In genomic region chr2:47118581-47118980, GRCh38 we compare ENCODE assay signal across 15 cellular contexts. TPM values are rescaled to one million over a fixed set of nuclear protein-coding genes. Genes with fewer than 3 reads are reported as not detected.
"Had no signal": no experiment of that assay in that cellular context is flagged by ENCODE, and none has a peak within 500 bp of the region (broad histone marks: within the 10 kb centered on the region; RNA-seq: fewer than 3 reads in every experiment).

No MANE protein-coding gene starts in this region.

- H3K4me3 ChIP-seq: gastrocnemius medialis, upper lobe of left lung had no signal

- H3K36me3 Mint-ChIP-seq: activated CD8-positive, alpha-beta memory T cell treated with anti-CD3 and anti-CD28 coated beads, Interleukin-2, amount 10 ng/mL, durations not matched to agents 7 days and 5 days; activated naive CD4-positive, alpha-beta T cell treated with anti-CD3 and anti-CD28 coated beads, Interleukin-2, amount 50 U/mL, for 72 hours had no signal

- ATAC-seq: activated CD8-positive, alpha-beta memory T cell treated with anti-CD3 and anti-CD28 coated beads, Interleukin-2, amount 10 ng/mL, durations not matched to agents 7 days and 5 days; activated naive CD4-positive, alpha-beta T cell treated with anti-CD3 and anti-CD28 coated beads, Interleukin-2, amount 50 U/mL, for 72 hours; gastrocnemius medialis; left cardiac atrium; sciatic nerve had no signal

- H3K27ac Mint-ChIP-seq: activated CD8-positive, alpha-beta memory T cell treated with anti-CD3 and anti-CD28 coated beads, Interleukin-2, amount 10 ng/mL, durations not matched to agents 7 days and 5 days; activated naive CD4-positive, alpha-beta T cell treated with anti-CD3 and anti-CD28 coated beads, Interleukin-2, amount 50 U/mL, for 72 hours; activated T-cell treated with anti-CD3 and anti-CD28 coated beads, Interleukin-2, amount 50 U/mL, for 24 hours; nephron progenitor cell; stimulated activated naive CD8-positive, alpha-beta T cell treated with anti-CD3 and anti-CD28 coated beads, Interleukin-15, Interleukin-2, amounts not matched to agents 100 ng/mL and 50 ng/mL, for 24 hours had no signal

- H3K9me3 Mint-ChIP-seq: activated naive CD4-positive, alpha-beta T cell treated with anti-CD3 and anti-CD28 coated beads, Interleukin-2, amount 50 U/mL, for 72 hours; activated T-cell treated with anti-CD3 and anti-CD28 coated beads, Interleukin-2, amount 50 U/mL, for 24 hours; stimulated activated naive CD8-positive, alpha-beta T cell treated with anti-CD3 and anti-CD28 coated beads, Interleukin-15, Interleukin-2, amounts not matched to agents 100 ng/mL and 50 ng/mL, for 24 hours had no signal

- H3K4me1 ChIP-seq: gastrocnemius medialis had no signal

- H3K9me3 ChIP-seq: gastrocnemius medialis, upper lobe of left lung had no signal

- FAIRE-seq: endometrium had no signal

- H3K4me1 Mint-ChIP-seq: activated CD8-positive, alpha-beta memory T cell treated with anti-CD3 and anti-CD28 coated beads, Interleukin-2, amount 10 ng/mL, durations not matched to agents 7 days and 5 days had no signal

- H3K27me3 Mint-ChIP-seq: activated T-cell treated with anti-CD3 and anti-CD28 coated beads, Interleukin-2, amount 50 U/mL, for 24 hours; stimulated activated naive CD8-positive, alpha-beta T cell treated with anti-CD3 and anti-CD28 coated beads, Interleukin-15, Interleukin-2, amounts not matched to agents 100 ng/mL and 50 ng/mL, for 24 hours had no signal

- H3K27ac ChIP-seq: gastrocnemius medialis, upper lobe of left lung had no signal

- H3K4me3 Mint-ChIP-seq: activated CD8-positive, alpha-beta memory T cell treated with anti-CD3 and anti-CD28 coated beads, Interleukin-2, amount 10 ng/mL, durations not matched to agents 7 days and 5 days; activated T-cell treated with anti-CD3 and anti-CD28 coated beads, Interleukin-2, amount 50 U/mL, for 24 hours; nephron progenitor cell; stimulated activated naive CD8-positive, alpha-beta T cell treated with anti-CD3 and anti-CD28 coated beads, Interleukin-15, Interleukin-2, amounts not matched to agents 100 ng/mL and 50 ng/mL, for 24 hours had no signal

- H3K36me3 ChIP-seq: gastrocnemius medialis, upper lobe of left lung had no signal

- DNase-seq: activated CD4-positive, alpha-beta T cell treated with anti-CD3 and anti-CD28 coated beads, Interleukin-2, amount 50 U/mL, for 48 hours; activated CD8-positive, alpha-beta memory T cell treated with anti-CD3 and anti-CD28 coated beads, Interleukin-2, amount 10 ng/mL, durations not matched to agents 7 days and 5 days; activated effector memory CD4-positive, alpha-beta T cell treated with Interleukin-2 at 50 U/mL for 16 hours; activated T-cell treated with anti-CD3 and anti-CD28 coated beads, Interleukin-2, amount 50 U/mL, for 24 hours; gastrocnemius medialis; hippocampal formation; left cardiac atrium; nephron progenitor cell; stimulated activated CD4-positive, alpha-beta T cell treated with anti-CD3 and anti-CD28 coated beads, Interleukin-4, amount 100 ng/mL, for 24 hours; upper lobe of left lung had no signal

- H3K27me3 ChIP-seq: gastrocnemius medialis, upper lobe of left lung had no signal

RNA-seq across cellular contexts. Expression of gene STPG4, which starts 36.5 kb away (rescaled TPM):
- total RNA-seq: left cardiac atrium, pulmonary artery endothelial cell had no signal
